Comparison of ENCODE assay signal across 8 cellular contexts in genomic region chrX:85004255-85004654, GRCh38. TPM values are rescaled to one million over a fixed set of nuclear protein-coding genes. Genes with fewer than 3 reads are reported as not detected.
A peak's percentile ranks its signal among the peaks of the same experiment; 100 is the strongest.
DNase-seq lines count a peak whose midpoint lies in the region; ATAC-seq and TF ChIP-seq lines count a peak whose summit lies in the region.

No MANE protein-coding gene starts in this region.

- WGBS in stomach, 5 donors = 3 to 38% (median 15%) methylated on average over 11 of the region's 11 CpGs

- no peaks in the 10 kb centered on the region for H3K27me3 Mint-ChIP-seq in activated naive CD8-positive, alpha-beta T cell treated with anti-CD3 and anti-CD28 coated beads for 36 hours
- H3K27me3 Mint-ChIP-seq in immature natural killer cell (ENCODE audit: low read depth in 3 of 3) = peaks cover 0 to 7% (median 0%) of the 10 kb centered on the region in 3 donors

- H3K9me3 Mint-ChIP-seq in activated naive CD8-positive, alpha-beta T cell treated with anti-CD3 and anti-CD28 coated beads for 36 hours = no peaks in the 10 kb centered on the region
- H3K9me3 Mint-ChIP-seq in immature natural killer cell = peaks cover 0 to 2% (median 0%) of the 10 kb centered on the region in 6 donors

- H3K9me3 ChIP-seq in stomach = no peaks in the 10 kb centered on the region

- no peak for TF ChIP-seq EP300 in stomach (IDR thresholded peaks at IDR 0.05)

- no peak for TF ChIP-seq CTCF in stomach (IDR thresholded peaks at IDR 0.05)

- DNase-seq in GM03348 (ENCODE audit: low spot score) = peak; percentile 4
- no peak for DNase-seq in activated naive CD8-positive, alpha-beta T cell treated with anti-CD3 and anti-CD28 coated beads for 36 hours
- DNase-seq in immature natural killer cell = peak in 1 of 3 donors; percentile 2
- no peak for DNase-seq in stomach
- no peak for DNase-seq in DMS114 treated with DMSO at 0.1 percent for 48 hours (lab: John Stamatoyannopoulos, UW; ENCODE audit: unreplicated experiment)
- DNase-seq in NCI-H774 (lab: John Stamatoyannopoulos, UW) = no peak

- intact Hi-C loops in stomach (cut with DNase I; ENCODE audit: low total_unique reads) = no loop called here

- H3K36me3 Mint-ChIP-seq in activated naive CD8-positive, alpha-beta T cell treated with anti-CD3 and anti-CD28 coated beads for 36 hours = peaks cover 2% of the 10 kb centered on the region
- H3K36me3 Mint-ChIP-seq in immature natural killer cell = no peaks in the 10 kb centered on the region

- H3K4me3 Mint-ChIP-seq in activated naive CD8-positive, alpha-beta T cell treated with anti-CD3 and anti-CD28 coated beads for 36 hours = peak overlapping the region; percentile 84
- peak overlapping the region; percentile 84 to 91 (median 88) for H3K4me3 Mint-ChIP-seq in immature natural killer cell

- H3K27ac Mint-ChIP-seq in activated naive CD8-positive, alpha-beta T cell treated with anti-CD3 and anti-CD28 coated beads for 36 hours = peak overlapping the region; percentile 69
- H3K27ac Mint-ChIP-seq in immature natural killer cell = peak overlapping the region; percentile 47 to 74 (median 68)

- H3K27me3 ChIP-seq in stomach = no peaks in the 10 kb centered on the region

- no peak for TF ChIP-seq POLR2A in stomach (IDR thresholded peaks at IDR 0.05)

- peaks cover 13% of the 10 kb centered on the region for H3K4me1 Mint-ChIP-seq in activated naive CD8-positive, alpha-beta T cell treated with anti-CD3 and anti-CD28 coated beads for 36 hours
- H3K4me1 Mint-ChIP-seq in immature natural killer cell = peaks cover 10 to 13% of the 10 kb centered on the region in 2 donors

- no peaks in the 10 kb centered on the region for H3K36me3 ChIP-seq in stomach

- peak overlapping the region; percentile 61 to 77 (median 71) for H3K27ac ChIP-seq in stomach

- H3K4me1 ChIP-seq in stomach = peaks cover 0 to 11% (median 6%) of the 10 kb centered on the region in 4 donors

- peak; percentile 13 for ATAC-seq in HG03159 (IDR thresholded peaks at IDR 0.05; ENCODE audit: unreplicated experiment)
- no peak for ATAC-seq in HG02884 (IDR thresholded peaks at IDR 0.05; ENCODE audit: unreplicated experiment)

- peak overlapping the region; percentile 48 to 63 (median 56) for H3K4me3 ChIP-seq in stomach

RNA-seq across cellular contexts. Expression of gene APOOL, which starts 0.6 kb away (rescaled TPM):
- 10 to 100 TPM; 22.0 to 22.2 TPM for total RNA-seq in activated naive CD8-positive, alpha-beta T cell treated with anti-CD3 and anti-CD28 coated beads for 36 hours
- polyA plus RNA-seq in immature natural killer cell (1 to 10 TPM in 2 of 3 donors, under 1 TPM in 1; 0.74 to 4.8 (median 1.2) TPM), stomach (1 to 10 TPM; 2.6 to 5.2 (median 3.1) TPM)
- 10 to 100 TPM in 2 of 5 donors, 1 to 10 TPM in 3; 2.3 to 26.3 (median 8.7) TPM for total RNA-seq in stomach
